2 cellular contexts compared by ENCODE assay signal in the genomic region with DNA sequence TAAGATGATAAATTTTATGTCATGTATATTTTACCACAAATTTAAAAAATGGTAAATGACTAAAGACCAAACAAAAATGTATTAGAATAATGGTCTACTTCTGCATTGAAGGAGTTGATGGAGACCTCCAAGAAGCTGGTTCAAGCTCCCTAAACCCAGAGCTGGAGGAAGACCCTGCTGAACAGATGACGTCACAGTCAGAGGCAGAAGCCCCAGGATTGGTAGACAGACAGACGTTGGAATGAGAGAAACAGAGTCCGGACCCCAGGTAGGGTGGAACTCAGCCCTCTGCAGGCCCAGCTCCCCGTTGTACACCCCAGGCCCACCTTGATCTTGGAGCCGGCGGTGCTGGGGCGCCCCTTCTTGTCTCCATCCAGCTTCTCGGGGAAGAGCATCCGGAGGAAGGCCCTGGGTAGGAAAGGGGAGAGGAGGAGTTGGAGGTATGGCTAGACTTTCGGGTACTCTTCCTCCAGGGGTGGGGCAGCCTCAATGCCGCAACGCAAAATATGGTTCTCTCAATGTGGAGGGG.
TF ChIP-seq lines count a peak whose summit lies in the region.

No MANE protein-coding gene starts in this region.

TF ChIP-seq in IMR-90, 13 proteins besides CTCF, POLR2A, EP300 and RAD21:
- TF ChIP-seq BHLHE40 (IDR thresholded peaks at IDR 0.05; ENCODE audit: low read depth, low read length), result no peak
- no peak for TF ChIP-seq FOS (IDR thresholded peaks at IDR 0.05; ENCODE audit: low read depth, low read length)
- no peak for TF ChIP-seq SMC3 (IDR thresholded peaks at IDR 0.05; ENCODE audit: low read depth, low read length)
- no peak for TF ChIP-seq NFE2L2 (IDR thresholded peaks at IDR 0.05; ENCODE audit: low read depth, low read length)
- TF ChIP-seq RCOR1 (IDR thresholded peaks at IDR 0.05; ENCODE audit: insufficient replicate concordance, low read length), result no peak
- TF ChIP-seq CEBPB (IDR thresholded peaks at IDR 0.05; ENCODE audit: low read depth, low read length), result no peak

TF ChIP-seq in K562, 482 proteins besides CTCF, POLR2A, EP300 and RAD21:
- TF ChIP-seq MAZ (CRISPR knock-in tag; conservative IDR thresholded peaks at IDR 0.05 in 1 of 2, IDR thresholded peaks at IDR 0.05 in 1 of 2) (no peak), ZNF212 (CRISPR knock-in tag; IDR thresholded peaks at IDR 0.05) (no peak), ARNT (IDR thresholded peaks at IDR 0.05) (no peak), COPS2 (conservative IDR thresholded peaks at IDR 0.05) (no peak), FOXK2 (conservative IDR thresholded peaks at IDR 0.05 in 1 of 2, IDR thresholded peaks at IDR 0.05 in 1 of 2; ENCODE audit: low read depth in 2 of 2) (no peak), ZNF76 (CRISPR knock-in tag; IDR thresholded peaks at IDR 0.05; ENCODE audit: borderline replicate concordance) (no peak), GATA2 (CRISPR knock-in tag; IDR thresholded peaks at IDR 0.05) (no peak), KLF6 (CRISPR knock-in tag; IDR thresholded peaks at IDR 0.05; ENCODE audit: borderline replicate concordance) (no peak), ATF7 (IDR thresholded peaks at IDR 0.05) (peak; percentile 27; the same call in 1 of the 2 replicates), DIDO1 (tag; IDR thresholded peaks at IDR 0.05; ENCODE audit: low read depth) (no peak), ATF1 (CRISPR knock-in tag; IDR thresholded peaks at IDR 0.05) (no peak), ATF1 (tag; IDR thresholded peaks at IDR 0.05) (0 out of 2 replicates have a peak, but pooled peaks have one; percentile 14), ZNF766 (CRISPR knock-in tag; conservative IDR thresholded peaks at IDR 0.05) (no peak), RBM25 (IDR thresholded peaks at IDR 0.05; ENCODE audit: low read depth, low read length, severe bottlenecking) (no peak), CBX3 (IDR thresholded peaks at IDR 0.05; ENCODE audit: borderline replicate concordance in 1 of 2, low read length in 2 of 2) (no peak), CREM (IDR thresholded peaks at IDR 0.05; ENCODE audit: low read depth) (0 out of 2 replicates have a peak, but pooled peaks have one; percentile 11)
- TF ChIP-seq, protein P1, sequence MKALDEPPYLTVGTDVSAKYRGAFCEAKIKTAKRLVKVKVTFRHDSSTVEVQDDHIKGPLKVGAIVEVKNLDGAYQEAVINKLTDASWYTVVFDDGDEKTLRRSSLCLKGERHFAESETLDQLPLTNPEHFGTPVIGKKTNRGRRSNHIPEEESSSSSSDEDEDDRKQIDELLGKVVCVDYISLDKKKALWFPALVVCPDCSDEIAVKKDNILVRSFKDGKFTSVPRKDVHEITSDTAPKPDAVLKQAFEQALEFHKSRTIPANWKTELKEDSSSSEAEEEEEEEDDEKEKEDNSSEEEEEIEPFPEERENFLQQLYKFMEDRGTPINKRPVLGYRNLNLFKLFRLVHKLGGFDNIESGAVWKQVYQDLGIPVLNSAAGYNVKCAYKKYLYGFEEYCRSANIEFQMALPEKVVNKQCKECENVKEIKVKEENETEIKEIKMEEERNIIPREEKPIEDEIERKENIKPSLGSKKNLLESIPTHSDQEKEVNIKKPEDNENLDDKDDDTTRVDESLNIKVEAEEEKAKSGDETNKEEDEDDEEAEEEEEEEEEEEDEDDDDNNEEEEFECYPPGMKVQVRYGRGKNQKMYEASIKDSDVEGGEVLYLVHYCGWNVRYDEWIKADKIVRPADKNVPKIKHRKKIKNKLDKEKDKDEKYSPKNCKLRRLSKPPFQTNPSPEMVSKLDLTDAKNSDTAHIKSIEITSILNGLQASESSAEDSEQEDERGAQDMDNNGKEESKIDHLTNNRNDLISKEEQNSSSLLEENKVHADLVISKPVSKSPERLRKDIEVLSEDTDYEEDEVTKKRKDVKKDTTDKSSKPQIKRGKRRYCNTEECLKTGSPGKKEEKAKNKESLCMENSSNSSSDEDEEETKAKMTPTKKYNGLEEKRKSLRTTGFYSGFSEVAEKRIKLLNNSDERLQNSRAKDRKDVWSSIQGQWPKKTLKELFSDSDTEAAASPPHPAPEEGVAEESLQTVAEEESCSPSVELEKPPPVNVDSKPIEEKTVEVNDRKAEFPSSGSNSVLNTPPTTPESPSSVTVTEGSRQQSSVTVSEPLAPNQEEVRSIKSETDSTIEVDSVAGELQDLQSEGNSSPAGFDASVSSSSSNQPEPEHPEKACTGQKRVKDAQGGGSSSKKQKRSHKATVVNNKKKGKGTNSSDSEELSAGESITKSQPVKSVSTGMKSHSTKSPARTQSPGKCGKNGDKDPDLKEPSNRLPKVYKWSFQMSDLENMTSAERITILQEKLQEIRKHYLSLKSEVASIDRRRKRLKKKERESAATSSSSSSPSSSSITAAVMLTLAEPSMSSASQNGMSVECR (CRISPR knock-in tag; IDR thresholded peaks at IDR 0.05), result no peak
- TF ChIP-seq, protein P2, sequence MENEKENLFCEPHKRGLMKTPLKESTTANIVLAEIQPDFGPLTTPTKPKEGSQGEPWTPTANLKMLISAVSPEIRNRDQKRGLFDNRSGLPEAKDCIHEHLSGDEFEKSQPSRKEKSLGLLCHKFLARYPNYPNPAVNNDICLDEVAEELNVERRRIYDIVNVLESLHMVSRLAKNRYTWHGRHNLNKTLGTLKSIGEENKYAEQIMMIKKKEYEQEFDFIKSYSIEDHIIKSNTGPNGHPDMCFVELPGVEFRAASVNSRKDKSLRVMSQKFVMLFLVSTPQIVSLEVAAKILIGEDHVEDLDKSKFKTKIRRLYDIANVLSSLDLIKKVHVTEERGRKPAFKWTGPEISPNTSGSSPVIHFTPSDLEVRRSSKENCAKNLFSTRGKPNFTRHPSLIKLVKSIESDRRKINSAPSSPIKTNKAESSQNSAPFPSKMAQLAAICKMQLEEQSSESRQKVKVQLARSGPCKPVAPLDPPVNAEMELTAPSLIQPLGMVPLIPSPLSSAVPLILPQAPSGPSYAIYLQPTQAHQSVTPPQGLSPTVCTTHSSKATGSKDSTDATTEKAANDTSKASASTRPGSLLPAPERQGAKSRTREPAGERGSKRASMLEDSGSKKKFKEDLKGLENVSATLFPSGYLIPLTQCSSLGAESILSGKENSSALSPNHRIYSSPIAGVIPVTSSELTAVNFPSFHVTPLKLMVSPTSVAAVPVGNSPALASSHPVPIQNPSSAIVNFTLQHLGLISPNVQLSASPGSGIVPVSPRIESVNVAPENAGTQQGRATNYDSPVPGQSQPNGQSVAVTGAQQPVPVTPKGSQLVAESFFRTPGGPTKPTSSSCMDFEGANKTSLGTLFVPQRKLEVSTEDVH (IDR thresholded peaks at IDR 0.05; ENCODE audit: low read depth, partially characterized antibody), result no peak
- TF ChIP-seq, protein P3, sequence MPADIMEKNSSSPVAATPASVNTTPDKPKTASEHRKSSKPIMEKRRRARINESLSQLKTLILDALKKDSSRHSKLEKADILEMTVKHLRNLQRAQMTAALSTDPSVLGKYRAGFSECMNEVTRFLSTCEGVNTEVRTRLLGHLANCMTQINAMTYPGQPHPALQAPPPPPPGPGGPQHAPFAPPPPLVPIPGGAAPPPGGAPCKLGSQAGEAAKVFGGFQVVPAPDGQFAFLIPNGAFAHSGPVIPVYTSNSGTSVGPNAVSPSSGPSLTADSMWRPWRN (IDR thresholded peaks at IDR 0.05; ENCODE audit: low read depth), result no peak
- TF ChIP-seq, protein P4, sequence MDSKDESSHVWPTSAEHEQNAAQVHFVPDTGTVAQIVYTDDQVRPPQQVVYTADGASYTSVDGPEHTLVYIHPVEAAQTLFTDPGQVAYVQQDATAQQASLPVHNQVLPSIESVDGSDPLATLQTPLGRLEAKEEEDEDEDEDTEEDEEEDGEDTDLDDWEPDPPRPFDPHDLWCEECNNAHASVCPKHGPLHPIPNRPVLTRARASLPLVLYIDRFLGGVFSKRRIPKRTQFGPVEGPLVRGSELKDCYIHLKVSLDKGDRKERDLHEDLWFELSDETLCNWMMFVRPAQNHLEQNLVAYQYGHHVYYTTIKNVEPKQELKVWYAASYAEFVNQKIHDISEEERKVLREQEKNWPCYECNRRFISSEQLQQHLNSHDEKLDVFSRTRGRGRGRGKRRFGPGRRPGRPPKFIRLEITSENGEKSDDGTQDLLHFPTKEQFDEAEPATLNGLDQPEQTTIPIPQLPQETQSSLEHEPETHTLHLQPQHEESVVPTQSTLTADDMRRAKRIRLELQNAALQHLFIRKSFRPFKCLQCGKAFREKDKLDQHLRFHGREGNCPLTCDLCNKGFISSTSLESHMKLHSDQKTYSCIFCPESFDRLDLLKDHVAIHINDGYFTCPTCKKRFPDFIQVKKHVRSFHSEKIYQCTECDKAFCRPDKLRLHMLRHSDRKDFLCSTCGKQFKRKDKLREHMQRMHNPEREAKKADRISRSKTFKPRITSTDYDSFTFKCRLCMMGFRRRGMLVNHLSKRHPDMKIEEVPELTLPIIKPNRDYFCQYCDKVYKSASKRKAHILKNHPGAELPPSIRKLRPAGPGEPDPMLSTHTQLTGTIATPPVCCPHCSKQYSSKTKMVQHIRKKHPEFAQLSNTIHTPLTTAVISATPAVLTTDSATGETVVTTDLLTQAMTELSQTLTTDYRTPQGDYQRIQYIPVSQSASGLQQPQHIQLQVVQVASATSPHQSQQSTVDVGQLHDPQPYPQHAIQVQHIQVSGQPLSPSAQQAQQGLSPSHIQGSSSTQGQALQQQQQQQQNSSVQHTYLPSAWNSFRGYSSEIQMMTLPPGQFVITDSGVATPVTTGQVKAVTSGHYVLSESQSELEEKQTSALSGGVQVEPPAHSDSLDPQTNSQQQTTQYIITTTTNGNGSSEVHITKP (IDR thresholded peaks at IDR 0.05; ENCODE audit: partially characterized antibody), result no peak
- TF ChIP-seq, protein P5, sequence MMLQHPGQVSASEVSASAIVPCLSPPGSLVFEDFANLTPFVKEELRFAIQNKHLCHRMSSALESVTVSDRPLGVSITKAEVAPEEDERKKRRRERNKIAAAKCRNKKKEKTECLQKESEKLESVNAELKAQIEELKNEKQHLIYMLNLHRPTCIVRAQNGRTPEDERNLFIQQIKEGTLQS (IDR thresholded peaks at IDR 0.05), result peak; percentile 42
- TF ChIP-seq, protein P5 (CRISPR knock-in tag; conservative IDR thresholded peaks at IDR 0.05), result no peak
- TF ChIP-seq, protein P6, sequence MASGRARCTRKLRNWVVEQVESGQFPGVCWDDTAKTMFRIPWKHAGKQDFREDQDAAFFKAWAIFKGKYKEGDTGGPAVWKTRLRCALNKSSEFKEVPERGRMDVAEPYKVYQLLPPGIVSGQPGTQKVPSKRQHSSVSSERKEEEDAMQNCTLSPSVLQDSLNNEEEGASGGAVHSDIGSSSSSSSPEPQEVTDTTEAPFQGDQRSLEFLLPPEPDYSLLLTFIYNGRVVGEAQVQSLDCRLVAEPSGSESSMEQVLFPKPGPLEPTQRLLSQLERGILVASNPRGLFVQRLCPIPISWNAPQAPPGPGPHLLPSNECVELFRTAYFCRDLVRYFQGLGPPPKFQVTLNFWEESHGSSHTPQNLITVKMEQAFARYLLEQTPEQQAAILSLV (tag; IDR thresholded peaks at IDR 0.05), result no peak
- TF ChIP-seq, protein P7, sequence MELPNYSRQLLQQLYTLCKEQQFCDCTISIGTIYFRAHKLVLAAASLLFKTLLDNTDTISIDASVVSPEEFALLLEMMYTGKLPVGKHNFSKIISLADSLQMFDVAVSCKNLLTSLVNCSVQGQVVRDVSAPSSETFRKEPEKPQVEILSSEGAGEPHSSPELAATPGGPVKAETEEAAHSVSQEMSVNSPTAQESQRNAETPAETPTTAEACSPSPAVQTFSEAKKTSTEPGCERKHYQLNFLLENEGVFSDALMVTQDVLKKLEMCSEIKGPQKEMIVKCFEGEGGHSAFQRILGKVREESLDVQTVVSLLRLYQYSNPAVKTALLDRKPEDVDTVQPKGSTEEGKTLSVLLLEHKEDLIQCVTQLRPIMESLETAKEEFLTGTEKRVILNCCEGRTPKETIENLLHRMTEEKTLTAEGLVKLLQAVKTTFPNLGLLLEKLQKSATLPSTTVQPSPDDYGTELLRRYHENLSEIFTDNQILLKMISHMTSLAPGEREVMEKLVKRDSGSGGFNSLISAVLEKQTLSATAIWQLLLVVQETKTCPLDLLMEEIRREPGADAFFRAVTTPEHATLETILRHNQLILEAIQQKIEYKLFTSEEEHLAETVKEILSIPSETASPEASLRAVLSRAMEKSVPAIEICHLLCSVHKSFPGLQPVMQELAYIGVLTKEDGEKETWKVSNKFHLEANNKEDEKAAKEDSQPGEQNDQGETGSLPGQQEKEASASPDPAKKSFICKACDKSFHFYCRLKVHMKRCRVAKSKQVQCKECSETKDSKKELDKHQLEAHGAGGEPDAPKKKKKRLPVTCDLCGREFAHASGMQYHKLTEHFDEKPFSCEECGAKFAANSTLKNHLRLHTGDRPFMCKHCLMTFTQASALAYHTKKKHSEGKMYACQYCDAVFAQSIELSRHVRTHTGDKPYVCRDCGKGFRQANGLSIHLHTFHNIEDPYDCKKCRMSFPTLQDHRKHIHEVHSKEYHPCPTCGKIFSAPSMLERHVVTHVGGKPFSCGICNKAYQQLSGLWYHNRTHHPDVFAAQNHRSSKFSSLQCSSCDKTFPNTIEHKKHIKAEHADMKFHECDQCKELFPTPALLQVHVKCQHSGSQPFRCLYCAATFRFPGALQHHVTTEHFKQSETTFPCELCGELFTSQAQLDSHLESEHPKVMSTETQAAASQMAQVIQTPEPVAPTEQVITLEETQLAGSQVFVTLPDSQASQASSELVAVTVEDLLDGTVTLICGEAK (IDR thresholded peaks at IDR 0.05), result no peak
- TF ChIP-seq, protein P7 (CRISPR knock-in tag; IDR thresholded peaks at IDR 0.05), result no peak
TF ChIP-seq in K562: peak in this region for 4.
